ENCODE assay signal across 18 cellular contexts in genomic region chr4:67566335-67566734, GRCh38. TPM values are rescaled to one million over a fixed set of nuclear protein-coding genes. Genes with fewer than 3 reads are reported as not detected.
"Had no signal": no experiment of that assay in that cellular context is flagged by ENCODE, and none has a peak within 500 bp of the region (broad histone marks: within the 10 kb centered on the region; RNA-seq: fewer than 3 reads in every experiment).

No MANE protein-coding gene starts in this region.

- H3K79me2 ChIP-seq: parathyroid adenoma had no signal

- H3K27ac ChIP-seq: body of pancreas, parathyroid adenoma, transverse colon had no signal

- H2AFZ ChIP-seq: parathyroid adenoma had no signal

- H3K27me3 ChIP-seq: body of pancreas, transverse colon had no signal

- DNase-seq: activated CD4-positive, alpha-beta T cell treated with anti-CD3 and anti-CD28 coated beads, Interleukin-2, amount 50 U/mL, for 48 hours; activated gamma-delta T cell treated with Interleukin-2 at 50 U/mL for 16 hours; amniotic stem cell; body of pancreas; central memory CD4-positive, alpha-beta T cell; effector memory CD8-positive, alpha-beta T cell; hippocampal formation; left ventricle myocardium superior; mesendoderm; stimulated activated CD4-positive, alpha-beta T cell treated with anti-CD3 and anti-CD28 coated beads, Interleukin-15, amount 100 ng/mL, for 24 hours; substantia nigra; transverse colon had no signal

- H3K9ac ChIP-seq: parathyroid adenoma had no signal

- ATAC-seq: body of pancreas; effector memory CD8-positive, alpha-beta T cell; left ventricle myocardium superior had no signal

- H3K4me1 ChIP-seq: body of pancreas, parathyroid adenoma, transverse colon had no signal

- H3K4me3 Mint-ChIP-seq: effector memory CD8-positive, alpha-beta T cell; neural crest cell had no signal

- H3K4me3 ChIP-seq: body of pancreas, transverse colon had no signal

- H3K9me3 ChIP-seq: body of pancreas, transverse colon had no signal

- H3K4me1 Mint-ChIP-seq: neural crest cell had no signal

- H3K36me3 ChIP-seq: transverse colon had no signal

- H3K9me3 Mint-ChIP-seq: effector memory CD8-positive, alpha-beta T cell had no signal

- H3K27ac Mint-ChIP-seq: effector memory CD8-positive, alpha-beta T cell had no signal

RNA-seq across cellular contexts. Expression of gene STAP1, which starts 7.8 kb away (rescaled TPM):
- total RNA-seq: body of pancreas, epithelial cell of proximal tubule, glomerular endothelial cell, kidney epithelial cell, neural crest cell, SK-MEL-5 had no signal
